Comparison of ENCODE assay signal across 8 cellular contexts in genomic region chr12:94207467-94208432, GRCh38. TPM values are rescaled to one million over a fixed set of nuclear protein-coding genes. Genes with fewer than 3 reads are reported as not detected.
DNase-seq lines count a peak whose midpoint lies in the region; ATAC-seq and TF ChIP-seq lines count a peak whose summit lies in the region.

No MANE protein-coding gene starts in this region.

- H3K36me3 ChIP-seq in left ventricle myocardium inferior = no peaks in the 10 kb centered on the region

- no peaks in the 10 kb centered on the region for H3K9me3 ChIP-seq in left ventricle myocardium inferior (replicated peaks)

- peaks cover 14% of the 10 kb centered on the region for H3K4me1 ChIP-seq in left ventricle myocardium inferior

- peak; percentile 22 for DNase-seq in activated gamma-delta T cell treated with anti-CD3 and anti-CD28 coated beads, Interleukin-2, amount 50 U/mL, for 16 hours (ENCODE audit: low read depth)
- no peak for DNase-seq in activated gamma-delta T cell (lab: John Stamatoyannopoulos, UW)
- DNase-seq in activated CD4-positive, alpha-beta memory T cell treated with anti-CD3 and anti-CD28 coated beads for 36 hours = peak; percentile 60
- DNase-seq in left ventricle myocardium inferior = no peak
- peak; percentile 26 to 74 for DNase-seq in stimulated activated effector memory CD8-positive, alpha-beta T cell treated with anti-CD3 and anti-CD28 coated beads, Interleukin-12 subunit alpha, Interleukin-12 subunit beta, amount 100 ng/mL, for 72 hours (ENCODE audit: low spot score in 2 of 2)
- no peak for DNase-seq in SW 1271 (lab: John Stamatoyannopoulos, UW)
- no peak for DNase-seq in NCI-H1436 treated with DMSO at 0.1 percent for 48 hours (lab: John Stamatoyannopoulos, UW)

- H3K4me3 ChIP-seq in left ventricle myocardium inferior = peak overlapping the region; percentile 39

- no peaks in the 10 kb centered on the region for H3K9me3 Mint-ChIP-seq in activated CD4-positive, alpha-beta memory T cell treated with anti-CD3 and anti-CD28 coated beads for 36 hours
- peaks cover 3% of the 10 kb centered on the region for H3K9me3 Mint-ChIP-seq in stimulated activated effector memory CD8-positive, alpha-beta T cell treated with anti-CD3 and anti-CD28 coated beads, Interleukin-12 subunit alpha, Interleukin-12 subunit beta, amount 100 ng/mL, for 72 hours

- intact Hi-C loops in activated CD4-positive, alpha-beta memory T cell treated with anti-CD3 and anti-CD28 coated beads for 36 hours (cut with micrococcal nuclease) = loop anchor here (1.0 to 5.0 kb wide), 15 partner anchors 23 to 1281 kb away; partner anchors contain the start of genes FGD6, PLXNC1 and VEZT
- intact Hi-C loops in left ventricle myocardium inferior (cut with micrococcal nuclease) = no loop called here

- H3K27me3 ChIP-seq in left ventricle myocardium inferior (ENCODE audit: low read depth) = no peaks in the 10 kb centered on the region

- peak overlapping the region; percentile 71 for H3K4me3 Mint-ChIP-seq in activated CD4-positive, alpha-beta memory T cell treated with anti-CD3 and anti-CD28 coated beads for 36 hours
- peak overlapping the region; percentile 73 for H3K4me3 Mint-ChIP-seq in stimulated activated effector memory CD8-positive, alpha-beta T cell treated with anti-CD3 and anti-CD28 coated beads, Interleukin-12 subunit alpha, Interleukin-12 subunit beta, amount 100 ng/mL, for 72 hours

- H3K27ac ChIP-seq in left ventricle myocardium inferior (replicated peaks) = peak overlapping the region; percentile 67

- peak overlapping the region; percentile 97 for H3K27ac Mint-ChIP-seq in activated CD4-positive, alpha-beta memory T cell treated with anti-CD3 and anti-CD28 coated beads for 36 hours
- H3K27ac Mint-ChIP-seq in stimulated activated effector memory CD8-positive, alpha-beta T cell treated with anti-CD3 and anti-CD28 coated beads, Interleukin-12 subunit alpha, Interleukin-12 subunit beta, amount 100 ng/mL, for 72 hours = peak overlapping the region; percentile 98

- ATAC-seq in HG03342 (IDR thresholded peaks at IDR 0.05; ENCODE audit: unreplicated experiment) = peak; percentile 84
- peak; percentile 86 for ATAC-seq in stimulated activated effector memory CD8-positive, alpha-beta T cell treated with anti-CD3 and anti-CD28 coated beads, Interleukin-12 subunit alpha, Interleukin-12 subunit beta, amount 100 ng/mL, for 72 hours

- TF ChIP-seq CTCF in left ventricle myocardium inferior (IDR thresholded peaks at IDR 0.05; ENCODE audit: borderline replicate concordance) = no peak

- CTCF ChIA-PET in activated CD4-positive, alpha-beta memory T cell treated with anti-CD3 and anti-CD28 coated beads for 36 hours (lab: Charles Lee) = interaction anchor here (0.7 to 1.9 kb wide), 15 partner anchors 29 to 1221 kb away, joined by 3 to 14 read pairs (median 3); partner anchors contain the start of genes CEP83 and PLXNC1

- POLR2A ChIA-PET in activated CD4-positive, alpha-beta memory T cell treated with anti-CD3 and anti-CD28 coated beads for 36 hours (lab: Charles Lee) = interaction anchor here (0.6 to 2.1 kb wide), 16 partner anchors 27 to 414 kb away, joined by 3 to 14 read pairs (median 4); partner anchors contain the start of gene PLXNC1

- H3K4me1 Mint-ChIP-seq in activated CD4-positive, alpha-beta memory T cell treated with anti-CD3 and anti-CD28 coated beads for 36 hours (ENCODE audit: low read depth) = peaks cover 62% of the 10 kb centered on the region
- peaks cover 71% of the 10 kb centered on the region for H3K4me1 Mint-ChIP-seq in stimulated activated effector memory CD8-positive, alpha-beta T cell treated with anti-CD3 and anti-CD28 coated beads, Interleukin-12 subunit alpha, Interleukin-12 subunit beta, amount 100 ng/mL, for 72 hours

- H3K27me3 Mint-ChIP-seq in activated CD4-positive, alpha-beta memory T cell treated with anti-CD3 and anti-CD28 coated beads for 36 hours = no peaks in the 10 kb centered on the region

- peaks cover 1% of the 10 kb centered on the region for H3K36me3 Mint-ChIP-seq in activated CD4-positive, alpha-beta memory T cell treated with anti-CD3 and anti-CD28 coated beads for 36 hours
- peaks cover 6% of the 10 kb centered on the region for H3K36me3 Mint-ChIP-seq in stimulated activated effector memory CD8-positive, alpha-beta T cell treated with anti-CD3 and anti-CD28 coated beads, Interleukin-12 subunit alpha, Interleukin-12 subunit beta, amount 100 ng/mL, for 72 hours

RNA-seq across cellular contexts. Expression of gene PLXNC1, which starts 59.4 kb away (rescaled TPM):
- 1 to 10 TPM; 5.7 to 6.2 TPM for total RNA-seq in activated CD4-positive, alpha-beta memory T cell treated with anti-CD3 and anti-CD28 coated beads for 36 hours
- total RNA-seq in left ventricle myocardium inferior = 2.5 TPM

Comparison
In these comparisons a context has a peak if more than half of its experiments do, and no peak if none do; other contexts are left out.
1. DNase-seq: peak in activated gamma-delta T cell treated with anti-CD3 and anti-CD28 coated beads, Interleukin-2, amount 50 U/mL, for 16 hours (single experiment), activated CD4-positive, alpha-beta memory T cell treated with anti-CD3 and anti-CD28 coated beads for 36 hours (single experiment) and stimulated activated effector memory CD8-positive, alpha-beta T cell treated with anti-CD3 and anti-CD28 coated beads, Interleukin-12 subunit alpha, Interleukin-12 subunit beta, amount 100 ng/mL, for 72 hours (2 of 2); none in activated gamma-delta T cell (single experiment), left ventricle myocardium inferior (single experiment), SW 1271 (0 of 2) and NCI-H1436 treated with DMSO at 0.1 percent for 48 hours (single experiment).